Comparison of ENCODE assay signal across 10 cellular contexts in genomic region chr9:119596703-119597102, GRCh38.
"Had no signal": no experiment of that assay in that cellular context is flagged by ENCODE, and none has a peak within 500 bp of the region (broad histone marks: within the 10 kb centered on the region; RNA-seq: fewer than 3 reads in every experiment).

No MANE protein-coding gene starts in this region.

- H3K9me3 ChIP-seq: HAP-1 had no signal

- DNase-seq: GM23248, GOT3, H7, H9, HCEC 1CT, HFFc6 had no signal

- H3K4me2 ChIP-seq: GM23338 had no signal

- H3K36me3 ChIP-seq: HAP-1 had no signal

- H3K4me1 ChIP-seq: HAP-1 had no signal

- H3K27ac ChIP-seq: GM23248 had no signal

- H3K4me3 Mint-ChIP-seq: GM23338, H9, HFFc6 had no signal

- H3K4me3 ChIP-seq: GM23248, GM23338, HAP-1 had no signal

- FAIRE-seq: H1 had no signal

- ATAC-seq: GM23338, HCT116 had no signal

- H3K27ac Mint-ChIP-seq: GM23338, H9, HFFc6 had no signal

- H2AFZ ChIP-seq: GM23248, GM23338 had no signal

- H3K9ac ChIP-seq: GM23248 had no signal

- H3K9me3 Mint-ChIP-seq: GM23338, H9 had no signal
